Comparison of ENCODE assay signal across 13 cellular contexts in genomic region chr7:47579458-47579857, GRCh38. TPM values are rescaled to one million over a fixed set of nuclear protein-coding genes. Genes with fewer than 3 reads are reported as not detected.
DNase-seq lines count a peak whose midpoint lies in the region; ATAC-seq and TF ChIP-seq lines count a peak whose summit lies in the region.
"Had no signal": no experiment of that assay in that cellular context is flagged by ENCODE, and none has a peak within 500 bp of the region (broad histone marks: within the 10 kb centered on the region; RNA-seq: fewer than 3 reads in every experiment).

No MANE protein-coding gene starts in this region.

- H3K27me3 Mint-ChIP-seq in IgD-negative memory B cell: peaks cover 3% of the 10 kb centered on the region

- in situ Hi-C loops in astrocyte of the cerebellum (cut with HindIII; ENCODE audit: low sequenced_read_pairs): no loop called here

- H3K4me1 ChIP-seq in muscle layer of duodenum (ENCODE audit: control insufficient read depth in 1 of 2, insufficient read depth in 2 of 2, low read length in 2 of 2) (peaks cover 47 to 53% of the 10 kb centered on the region in 2 donors), tibial artery (peaks cover 0 to 92% (median 74%) of the 10 kb centered on the region in 4 donors)

- no peaks in the 10 kb centered on the region for H3K36me3 Mint-ChIP-seq in IgD-negative memory B cell

- intact Hi-C loops in tibial artery (cut with DNase I; ENCODE audit: low total_unique reads): loop anchor here (10.0 kb wide), 1 partner anchor 125 kb away; no protein-coding TSS in a partner anchor

- H3K4me3 ChIP-seq in astrocyte of the cerebellum (ENCODE audit: low read depth, low read length) (peak overlapping the region; percentile 85), muscle layer of duodenum (ENCODE audit: low read depth in 1 of 2, low read length in 2 of 2) (no peak overlapping the region), tibial artery (no peak overlapping the region)

- DNase-seq in astrocyte of the cerebellum (ENCODE audit: low read depth) (no peak), tibial artery (no peak), NCI-H128 (lab: John Stamatoyannopoulos, UW; ENCODE audit: unreplicated experiment) (no peak), dedifferentiated amniotic fluid mesenchymal stem cell (ENCODE audit: extremely low spot score) (no peak)
- DNase-seq: activated T-cell treated with anti-CD3 and anti-CD28 coated beads, Interleukin-2, amount 50 U/mL, for 24 hours; central memory CD4-positive, alpha-beta T cell; foreskin keratinocyte; NCI-H1930 had no signal

- no peaks in the 10 kb centered on the region for H3K9me3 Mint-ChIP-seq in IgD-negative memory B cell
- H3K9me3 Mint-ChIP-seq: activated T-cell treated with anti-CD3 and anti-CD28 coated beads, Interleukin-2, amount 50 U/mL, for 24 hours had no signal

- H3K4me3 Mint-ChIP-seq in IgD-negative memory B cell: peak overlapping the region; percentile 9 to 86 (median 76)
- H3K4me3 Mint-ChIP-seq: activated T-cell treated with anti-CD3 and anti-CD28 coated beads, Interleukin-2, amount 50 U/mL, for 24 hours had no signal

- H3K36me3 ChIP-seq in muscle layer of duodenum (ENCODE audit: control insufficient read depth in 1 of 2, insufficient read depth in 2 of 2, low read length in 2 of 2) (no peaks in the 10 kb centered on the region), tibial artery (no peaks in the 10 kb centered on the region)

- TF ChIP-seq CTCF in astrocyte of the cerebellum (IDR thresholded peaks at IDR 0.05; ENCODE audit: low read depth, low read length, missing control alignments) (no peak), tibial artery (IDR thresholded peaks at IDR 0.05) (no peak)

- H3K9me3 ChIP-seq in muscle layer of duodenum (ENCODE audit: control insufficient read depth in 1 of 2, low read length in 2 of 2) (no peaks in the 10 kb centered on the region), tibial artery (no peaks in the 10 kb centered on the region)

- H3K27ac ChIP-seq in muscle layer of duodenum (ENCODE audit: low read length): peak overlapping the region; percentile 69
- H3K27ac ChIP-seq in tibial artery: peak overlapping the region; percentile 88 to 89
- H3K27ac ChIP-seq: foreskin keratinocyte had no signal

- H3K4me1 Mint-ChIP-seq in IgD-negative memory B cell: peaks cover 47 to 61% (median 61%) of the 10 kb centered on the region in 3 donors

- ATAC-seq in GM21825 (IDR thresholded peaks at IDR 0.05; ENCODE audit: unreplicated experiment) (no peak), HG03108 (IDR thresholded peaks at IDR 0.05; ENCODE audit: unreplicated experiment) (no peak)
- ATAC-seq: foreskin keratinocyte, sciatic nerve had no signal

- H3K27me3 ChIP-seq in muscle layer of duodenum (ENCODE audit: low read depth, low read length) (peaks cover 4% of the 10 kb centered on the region), tibial artery (no peaks in the 10 kb centered on the region)

- H3K27ac Mint-ChIP-seq in IgD-negative memory B cell: peak overlapping the region; percentile 27 to 81 (median 59)
- H3K27ac Mint-ChIP-seq: activated T-cell treated with anti-CD3 and anti-CD28 coated beads, Interleukin-2, amount 50 U/mL, for 24 hours had no signal

RNA-seq across cellular contexts. Expression of gene TNS3, which starts 2.5 kb away (rescaled TPM):
- polyA plus RNA-seq in IgD-negative memory B cell: 12.5 TPM
